8 cellular contexts compared by ENCODE assay signal in the genomic region with DNA sequence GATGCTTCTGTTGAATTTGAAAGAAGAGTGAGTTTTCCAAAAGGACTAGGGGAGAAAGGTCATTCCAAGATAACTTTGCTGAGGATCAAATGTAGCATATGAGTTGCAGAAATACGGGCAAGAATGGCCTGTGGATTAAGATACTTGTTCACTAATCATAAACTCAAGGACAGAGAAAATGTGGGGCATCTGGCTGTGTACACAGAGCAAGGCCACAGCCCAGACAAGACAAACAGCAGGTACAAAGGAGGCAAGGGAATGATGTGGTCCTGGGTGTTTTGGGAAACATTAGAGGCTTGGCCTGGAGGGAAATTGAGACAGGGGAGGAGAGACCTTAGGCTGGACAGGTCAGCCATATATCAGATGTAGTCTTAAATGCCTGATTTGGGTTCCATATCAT.
"Had no signal": no experiment of that assay in that cellular context is flagged by ENCODE, and none has a peak within 500 bp of the region (broad histone marks: within the 10 kb centered on the region; RNA-seq: fewer than 3 reads in every experiment).

No MANE protein-coding gene starts in this region.

- ATAC-seq: GM23338 had no signal

- H3K36me3 Mint-ChIP-seq: IgD-negative memory B cell had no signal

- FAIRE-seq: H1, H54, HTR-8/SVneo had no signal

- H3K27ac Mint-ChIP-seq: GM23338, IgD-negative memory B cell had no signal

- H3K4me3 Mint-ChIP-seq: GM23338, H9, IgD-negative memory B cell had no signal

- H3K4me3 ChIP-seq: GM23338 had no signal

- H2AFZ ChIP-seq: GM23338 had no signal

- DNase-seq: H9, HCEC 1CT, KBM-7 had no signal

- H3K4me2 ChIP-seq: GM23338 had no signal

- H3K9me3 Mint-ChIP-seq: GM23338, H9 had no signal

- H3K4me1 Mint-ChIP-seq: IgD-negative memory B cell had no signal
